13 cellular contexts compared by ENCODE assay signal in the genomic region with DNA sequence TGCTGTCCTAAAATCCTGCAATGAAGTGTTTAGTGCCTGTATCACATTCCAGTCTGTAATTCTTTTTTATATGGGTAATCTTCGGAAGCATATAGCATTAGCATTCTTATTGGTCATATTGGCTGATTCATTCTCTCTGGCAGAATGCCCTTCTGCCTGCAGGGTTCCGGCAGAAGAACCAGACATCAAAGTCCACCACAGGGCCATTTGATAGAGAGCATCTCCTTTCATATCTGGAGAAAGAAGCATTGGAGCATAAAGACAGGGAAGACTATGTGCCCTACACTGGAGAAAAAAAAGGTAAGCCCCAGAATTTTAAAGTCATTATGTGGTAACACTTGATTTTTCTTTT. TPM values are rescaled to one million over a fixed set of nuclear protein-coding genes. Genes with fewer than 3 reads are reported as not detected.
DNase-seq lines count a peak whose midpoint lies in the region; ATAC-seq and TF ChIP-seq lines count a peak whose summit lies in the region.
"Had no signal": no experiment of that assay in that cellular context is flagged by ENCODE, and none has a peak within 500 bp of the region (broad histone marks: within the 10 kb centered on the region; RNA-seq: fewer than 3 reads in every experiment).

No MANE protein-coding gene starts in this region.

- ATAC-seq in left lobe of liver (peak; percentile 75), GM18511 (IDR thresholded peaks at IDR 0.05; ENCODE audit: unreplicated experiment) (no peak), WTC11 (no peak)
- ATAC-seq in activated naive CD8-positive, alpha-beta T cell treated with anti-CD3 and anti-CD28 coated beads, Interleukin-2, amount 50 U/mL, for 24 hours, result no peak
- ATAC-seq: activated CD4-positive, alpha-beta T cell treated with anti-CD3 and anti-CD28 coated beads for 36 hours; esophagus mucosa had no signal

- peaks cover 12% of the 10 kb centered on the region for H3K4me1 Mint-ChIP-seq in activated naive CD8-positive, alpha-beta T cell treated with anti-CD3 and anti-CD28 coated beads, Interleukin-2, amount 50 U/mL, for 24 hours
- peaks cover 16% of the 10 kb centered on the region for H3K4me1 Mint-ChIP-seq in activated CD4-positive, alpha-beta memory T cell treated with anti-CD3 and anti-CD28 coated beads for 36 hours (ENCODE audit: low read depth)
- H3K4me1 Mint-ChIP-seq in WTC11, result peaks cover 26% of the 10 kb centered on the region

- POLR2A ChIA-PET in activated CD4-positive, alpha-beta memory T cell treated with anti-CD3 and anti-CD28 coated beads for 36 hours (lab: Charles Lee), result no interaction called here
- POLR2A ChIA-PET in WTC11 (lab: Charles Lee), result no interaction called here

- H3K27ac Mint-ChIP-seq in activated naive CD8-positive, alpha-beta T cell treated with anti-CD3 and anti-CD28 coated beads, Interleukin-2, amount 50 U/mL, for 24 hours, result no peak overlapping the region
- H3K27ac Mint-ChIP-seq in activated CD4-positive, alpha-beta memory T cell treated with anti-CD3 and anti-CD28 coated beads for 36 hours, result no peak overlapping the region
- no peak overlapping the region for H3K27ac Mint-ChIP-seq in WTC11
- H3K27ac Mint-ChIP-seq: activated CD4-positive, alpha-beta T cell treated with anti-CD3 and anti-CD28 coated beads for 36 hours; activated naive CD8-positive, alpha-beta T cell had no signal

- H3K9me3 Mint-ChIP-seq in activated naive CD8-positive, alpha-beta T cell treated with anti-CD3 and anti-CD28 coated beads, Interleukin-2, amount 50 U/mL, for 24 hours, result no peaks in the 10 kb centered on the region
- no peaks in the 10 kb centered on the region for H3K9me3 Mint-ChIP-seq in activated CD4-positive, alpha-beta memory T cell treated with anti-CD3 and anti-CD28 coated beads for 36 hours
- H3K9me3 Mint-ChIP-seq in WTC11, result peaks cover 7% of the 10 kb centered on the region; the same call in 1 of the 2 replicates

- in situ Hi-C loops in astrocyte of the cerebellum (cut with HindIII; ENCODE audit: low sequenced_read_pairs), result no loop called here

- TF ChIP-seq CTCF in astrocyte of the cerebellum (IDR thresholded peaks at IDR 0.05; ENCODE audit: low read depth, low read length, missing control alignments) (no peak), WTC11 (IDR thresholded peaks at IDR 0.05) (no peak)

- H3K27me3 Mint-ChIP-seq in activated naive CD8-positive, alpha-beta T cell treated with anti-CD3 and anti-CD28 coated beads, Interleukin-2, amount 50 U/mL, for 24 hours, result no peaks in the 10 kb centered on the region
- no peaks in the 10 kb centered on the region for H3K27me3 Mint-ChIP-seq in activated CD4-positive, alpha-beta memory T cell treated with anti-CD3 and anti-CD28 coated beads for 36 hours
- H3K27me3 Mint-ChIP-seq in WTC11 (ENCODE audit: low read depth), result no peaks in the 10 kb centered on the region
- H3K27me3 Mint-ChIP-seq: activated CD4-positive, alpha-beta T cell treated with anti-CD3 and anti-CD28 coated beads for 36 hours; activated naive CD8-positive, alpha-beta T cell; CD4-positive, alpha-beta memory T cell had no signal

- DNase-seq in AG08395 (ENCODE audit: low spot score) (peak; percentile 52), LHCN-M2 (ENCODE audit: low read depth) (peak; percentile 80), astrocyte of the cerebellum (ENCODE audit: low read depth) (peak; percentile 74), left lobe of liver (ENCODE audit: low spot score) (peak; percentile 57), WTC11 (ENCODE audit: low spot score) (no peak)
- DNase-seq in activated naive CD8-positive, alpha-beta T cell treated with anti-CD3 and anti-CD28 coated beads, Interleukin-2, amount 50 U/mL, for 24 hours, result no peak
- DNase-seq in activated CD4-positive, alpha-beta memory T cell treated with anti-CD3 and anti-CD28 coated beads for 36 hours, result no peak
- DNase-seq: activated CD4-positive, alpha-beta T cell treated with anti-CD3 and anti-CD28 coated beads for 36 hours; CD4-positive, alpha-beta memory T cell; midbrain had no signal

- no peak overlapping the region for H3K4me3 Mint-ChIP-seq in activated naive CD8-positive, alpha-beta T cell treated with anti-CD3 and anti-CD28 coated beads, Interleukin-2, amount 50 U/mL, for 24 hours
- H3K4me3 Mint-ChIP-seq in activated CD4-positive, alpha-beta memory T cell treated with anti-CD3 and anti-CD28 coated beads for 36 hours, result no peak overlapping the region
- no peak overlapping the region for H3K4me3 Mint-ChIP-seq in WTC11
- H3K4me3 Mint-ChIP-seq: activated CD4-positive, alpha-beta T cell treated with anti-CD3 and anti-CD28 coated beads for 36 hours; activated naive CD8-positive, alpha-beta T cell; CD4-positive, alpha-beta memory T cell had no signal

- intact Hi-C loops in activated CD4-positive, alpha-beta memory T cell treated with anti-CD3 and anti-CD28 coated beads for 36 hours (cut with micrococcal nuclease), result loop anchor here (10.0 kb wide), 1 partner anchor 64 kb away; no protein-coding TSS in a partner anchor

- no peak overlapping the region for H3K4me3 ChIP-seq in astrocyte of the cerebellum (ENCODE audit: low read depth, low read length)

- H3K36me3 Mint-ChIP-seq in activated naive CD8-positive, alpha-beta T cell treated with anti-CD3 and anti-CD28 coated beads, Interleukin-2, amount 50 U/mL, for 24 hours (ENCODE audit: low read depth), result peaks cover 48% of the 10 kb centered on the region
- H3K36me3 Mint-ChIP-seq in activated CD4-positive, alpha-beta memory T cell treated with anti-CD3 and anti-CD28 coated beads for 36 hours, result peaks cover 48% of the 10 kb centered on the region
- peaks cover 30% of the 10 kb centered on the region for H3K36me3 Mint-ChIP-seq in WTC11

- CTCF ChIA-PET in activated CD4-positive, alpha-beta memory T cell treated with anti-CD3 and anti-CD28 coated beads for 36 hours (lab: Charles Lee), result interaction anchor here (0.7 to 0.8 kb wide), 2 partner anchors 31 to 37 kb away, joined by 3 to 4 read pairs; no protein-coding TSS in a partner anchor
- CTCF ChIA-PET in WTC11 (lab: Charles Lee), result no interaction called here

TF ChIP-seq in WTC11, 78 proteins besides CTCF, POLR2A, EP300 and RAD21:
- TF ChIP-seq FOXP1 (CRISPR knock-in tag; IDR thresholded peaks at IDR 0.05; ENCODE audit: borderline replicate concordance), result no peak

RNA-seq across cellular contexts. Expression of a gene that starts 39.6 kb away (rescaled TPM):
- total RNA-seq in LHCN-M2 (2014; rRNA removed), result 30.8 and 32.3 TPM in 2 replicates
- polyA plus RNA-seq in LHCN-M2 (2012), result 14.0 TPM
- 21.2 TPM for total RNA-seq in left lobe of liver
- total RNA-seq in activated CD4-positive, alpha-beta memory T cell treated with anti-CD3 and anti-CD28 coated beads for 36 hours, result 10 to 100 TPM; 56.9 to 61.6 TPM
- total RNA-seq in WTC11 (2021), result 37.0 to 40.6 TPM (median 38.8 TPM) in 3 replicates

Comparison
In these comparisons a context has a peak if more than half of its experiments do, and no peak if none do; other contexts are left out.
1. DNase-seq: peak in AG08395 (single experiment), LHCN-M2 (single experiment), astrocyte of the cerebellum (single experiment) and left lobe of liver (single experiment); none in activated naive CD8-positive, alpha-beta T cell treated with anti-CD3 and anti-CD28 coated beads, Interleukin-2, amount 50 U/mL, for 24 hours (single experiment), activated CD4-positive, alpha-beta memory T cell treated with anti-CD3 and anti-CD28 coated beads for 36 hours (single experiment) and WTC11 (single experiment).